In the genomic region with DNA sequence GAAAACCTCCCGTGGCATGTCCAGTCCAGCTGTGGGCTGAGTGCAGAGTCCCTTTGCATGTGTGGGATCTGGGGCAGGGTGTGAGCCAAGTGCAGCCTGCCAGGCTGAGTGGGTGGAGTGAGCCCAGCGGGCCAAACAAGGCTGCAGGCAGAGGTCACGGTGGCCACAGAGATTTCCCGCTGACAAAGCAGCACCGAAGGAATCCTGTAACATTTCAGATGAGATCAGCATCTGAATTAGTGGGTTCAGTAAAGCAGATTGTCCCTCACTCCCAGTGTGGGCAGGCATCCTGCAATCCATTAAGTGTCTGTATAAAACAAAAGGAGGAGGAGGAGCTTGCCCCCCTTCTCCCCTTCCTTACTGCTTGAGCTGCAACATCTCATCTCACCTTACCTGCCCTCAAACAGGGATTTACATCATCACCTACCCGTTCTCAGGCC, we compare ENCODE assay signal across 15 cellular contexts.
DNase-seq lines count a peak whose midpoint lies in the region; ATAC-seq and TF ChIP-seq lines count a peak whose summit lies in the region.
"Had no signal": no experiment of that assay in that cellular context is flagged by ENCODE, and none has a peak within 500 bp of the region (broad histone marks: within the 10 kb centered on the region; RNA-seq: fewer than 3 reads in every experiment).

No MANE protein-coding gene starts in this region.

- intact Hi-C loops in esophagus squamous epithelium (cut with DNase I), result no loop called here

- 51 to 60% methylated on average over 4 to 5 of the region's 6 CpGs for WGBS in esophagus squamous epithelium, 2 donors

- TF ChIP-seq CTCF in choroid plexus epithelial cell (conservative IDR thresholded peaks at IDR 0.05; ENCODE audit: low read depth, low read length) (no peak), esophagus squamous epithelium (IDR thresholded peaks at IDR 0.05) (no peak)

- no peak for TF ChIP-seq POLR2A in esophagus squamous epithelium (IDR thresholded peaks at IDR 0.05)

- peak overlapping the region; percentile 50 for H3K9ac ChIP-seq in HUES6 (ENCODE audit: low read length)

- peaks cover 43% of the 10 kb centered on the region for H3K4me1 ChIP-seq in HUES6 (ENCODE audit: control insufficient read depth, insufficient read depth, low read length)
- no peaks in the 10 kb centered on the region for H3K4me1 ChIP-seq in esophagus squamous epithelium
- H3K4me1 ChIP-seq: uterus had no signal

- H3K9me3 ChIP-seq in HUES6 (ENCODE audit: control insufficient read depth, insufficient read depth, low read depth, low read length) (no peaks in the 10 kb centered on the region), iPS-18c (ENCODE audit: control insufficient read depth, insufficient read depth, low read length) (no peaks in the 10 kb centered on the region), esophagus squamous epithelium (no peaks in the 10 kb centered on the region)
- H3K9me3 ChIP-seq: psoas muscle, uterus had no signal

- no peaks in the 10 kb centered on the region for H3K27me3 ChIP-seq in HUES6 (ENCODE audit: control insufficient read depth, insufficient read depth, low read length)
- H3K27me3 ChIP-seq in esophagus squamous epithelium, result no peaks in the 10 kb centered on the region
- H3K27me3 ChIP-seq: uterus had no signal

- ATAC-seq in GM21529 (IDR thresholded peaks at IDR 0.05; ENCODE audit: unreplicated experiment), result no peak
- ATAC-seq: activated naive CD4-positive, alpha-beta T cell treated with anti-CD3 and anti-CD28 coated beads, Interleukin-2, amount 50 U/mL, for 72 hours; left colon had no signal

- no peaks in the 10 kb centered on the region for H3K36me3 ChIP-seq in HUES6 (ENCODE audit: control insufficient read depth, insufficient read depth, low read length)
- no peaks in the 10 kb centered on the region for H3K36me3 ChIP-seq in esophagus squamous epithelium
- H3K36me3 ChIP-seq: uterus had no signal

- DNase-seq in choroid plexus epithelial cell (ENCODE audit: low read depth) (peak; percentile 22), retina (peak; percentile 67), caudate nucleus (lab: John Stamatoyannopoulos, UW) (no peak), GDM1 (lab: John Stamatoyannopoulos, UW) (no peak), esophagus squamous epithelium (lab: John Stamatoyannopoulos, UW) (no peak)
- DNase-seq: activated CD4-positive, alpha-beta T cell treated with anti-CD3 and anti-CD28 coated beads, Interleukin-2, amount 50 U/mL, for 1 hour; CD4-positive, alpha-beta memory T cell; left colon; NCI-H526 treated with DMSO at 0.1 percent for 48 hours; psoas muscle; uterus had no signal

- H3K27ac ChIP-seq in HUES6 (ENCODE audit: low read depth, low read length) (0 out of 2 replicates have a peak overlapping the region, but pooled peaks have one; percentile 35), caudate nucleus (ENCODE audit: low read depth, low read length) (no peak overlapping the region), esophagus squamous epithelium (no peak overlapping the region)
- H3K27ac ChIP-seq: psoas muscle, uterus had no signal

- H3K4me3 ChIP-seq in HUES6 (ENCODE audit: low read depth, low read length) (peak overlapping the region; percentile 13; the same call in 1 of the 2 replicates), choroid plexus epithelial cell (ENCODE audit: low read depth, low read length) (no peak overlapping the region), iPS-18c (ENCODE audit: insufficient read depth, low read depth, low read length) (0 out of 2 replicates have a peak overlapping the region, but pooled peaks have one; percentile 17), esophagus squamous epithelium (no peak overlapping the region)
- H3K4me3 ChIP-seq: psoas muscle, uterus had no signal

Comparison
In these comparisons a context has a peak if more than half of its experiments do, and no peak if none do; other contexts are left out.
1. H3K4me3 ChIP-seq: peak in HUES6 (single experiment) and iPS-18c (single experiment); none in choroid plexus epithelial cell (single experiment) and esophagus squamous epithelium (0 of 4).
2. DNase-seq: peak in choroid plexus epithelial cell (single experiment) and retina (single experiment); none in caudate nucleus (0 of 61), GDM1 (single experiment) and esophagus squamous epithelium (single experiment).